ENCODE assay signal across 20 cellular contexts in the genomic region with DNA sequence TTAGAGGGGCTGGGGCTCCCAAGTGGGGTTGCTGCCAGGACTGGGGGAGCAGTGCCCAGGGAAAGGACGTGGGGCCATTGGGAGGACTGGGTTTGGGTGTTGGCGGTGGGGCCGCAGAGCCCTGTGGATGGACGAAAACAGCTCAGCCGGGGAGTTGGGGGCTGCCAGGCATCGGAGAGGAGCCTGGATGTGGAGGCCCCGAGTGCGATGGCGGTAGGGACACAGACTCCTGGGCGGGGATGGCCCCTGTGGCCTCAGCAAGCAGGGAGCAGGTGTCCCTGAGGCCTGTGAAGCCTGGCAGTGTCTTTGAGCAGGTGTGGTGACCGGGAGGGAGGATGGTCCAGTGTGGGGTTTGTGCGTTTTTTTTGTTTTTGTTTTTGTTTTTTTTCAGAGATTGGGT. TPM values are rescaled to one million over a fixed set of nuclear protein-coding genes. Genes with fewer than 3 reads are reported as not detected.
A peak's percentile ranks its signal among the peaks of the same experiment; 100 is the strongest.
DNase-seq lines count a peak whose midpoint lies in the region; ATAC-seq and TF ChIP-seq lines count a peak whose summit lies in the region.
"Had no signal": no experiment of that assay in that cellular context is flagged by ENCODE, and none has a peak within 500 bp of the region (broad histone marks: within the 10 kb centered on the region; RNA-seq: fewer than 3 reads in every experiment).

No MANE protein-coding gene starts in this region.

- H3K36me3 Mint-ChIP-seq in CD4-positive, alpha-beta memory T cell = peaks cover 9 to 41% of the 10 kb centered on the region in 2 donors
- peaks cover 13% of the 10 kb centered on the region for H3K36me3 Mint-ChIP-seq in GM23338 (ENCODE audit: low read depth)
- H3K36me3 Mint-ChIP-seq in endodermal cell (ENCODE audit: low read depth) = peaks cover 21% of the 10 kb centered on the region
- peaks cover 12% of the 10 kb centered on the region for H3K36me3 Mint-ChIP-seq in activated CD4-positive, alpha-beta memory T cell treated with anti-CD3 and anti-CD28 coated beads for 36 hours

- no peak overlapping the region for H3K4me3 ChIP-seq in CD4-positive, alpha-beta memory T cell (ENCODE audit: low read length in 2 of 2)
- no peak overlapping the region for H3K4me3 ChIP-seq in GM23338
- no peak overlapping the region for H3K4me3 ChIP-seq in endodermal cell (ENCODE audit: low read length)
- no peak overlapping the region for H3K4me3 ChIP-seq in osteoblast (ENCODE audit: insufficient read depth, low read length)
- no peak overlapping the region for H3K4me3 ChIP-seq in esophagus muscularis mucosa
- H3K4me3 ChIP-seq: breast epithelium, prostate gland, tibial artery had no signal

- no peaks in the 10 kb centered on the region for H3K27me3 ChIP-seq in CD4-positive, alpha-beta memory T cell (ENCODE audit: insufficient read depth, low read length)
- no peaks in the 10 kb centered on the region for H3K27me3 ChIP-seq in GM23338 (ENCODE audit: insufficient read depth)
- H3K27me3 ChIP-seq in endodermal cell (ENCODE audit: control insufficient read depth, insufficient read depth, low read length, poor library complexity, severe bottlenecking) = no peaks in the 10 kb centered on the region
- H3K27me3 ChIP-seq in osteoblast (ENCODE audit: insufficient read depth, low read length) = no peaks in the 10 kb centered on the region
- no peaks in the 10 kb centered on the region for H3K27me3 ChIP-seq in esophagus muscularis mucosa
- H3K27me3 ChIP-seq: breast epithelium, tibial artery had no signal

- no peak for TF ChIP-seq EP300 in esophagus muscularis mucosa (IDR thresholded peaks at IDR 0.05)

- no peaks in the 10 kb centered on the region for H3F3A ChIP-seq in GM23338 (replicated peaks; ENCODE audit: low read depth)

- no peak for ATAC-seq in GM23338

- H2AFZ ChIP-seq in GM23338 (no peak overlapping the region), osteoblast (ENCODE audit: low read length) (no peak overlapping the region)

- H3K36me3 ChIP-seq in CD4-positive, alpha-beta memory T cell (ENCODE audit: insufficient read depth, low read length) = peaks cover 32% of the 10 kb centered on the region
- H3K36me3 ChIP-seq in GM23338 (ENCODE audit: insufficient read depth) = no peaks in the 10 kb centered on the region
- peaks cover 14% of the 10 kb centered on the region for H3K36me3 ChIP-seq in endodermal cell (ENCODE audit: control insufficient read depth, insufficient read depth, low read length)
- H3K36me3 ChIP-seq in osteoblast (ENCODE audit: insufficient read depth, low read length) = peaks cover 8% of the 10 kb centered on the region
- H3K36me3 ChIP-seq in esophagus muscularis mucosa = peaks cover 24 to 30% (median 28%) of the 10 kb centered on the region in 4 donors

- H4K20me1 ChIP-seq in GM23338 (replicated peaks; ENCODE audit: insufficient read depth) (peaks cover 32% of the 10 kb centered on the region), osteoblast (ENCODE audit: insufficient read depth, low read length) (peaks cover 37% of the 10 kb centered on the region)

- no peaks in the 10 kb centered on the region for H3K27me3 Mint-ChIP-seq in CD4-positive, alpha-beta memory T cell
- H3K27me3 Mint-ChIP-seq in GM23338 (ENCODE audit: insufficient read depth, low read depth, poor library complexity) (peaks cover 12% of the 10 kb centered on the region), endodermal cell (ENCODE audit: insufficient read depth) (no peaks in the 10 kb centered on the region)
- H3K27me3 Mint-ChIP-seq in activated CD4-positive, alpha-beta memory T cell treated with anti-CD3 and anti-CD28 coated beads for 36 hours = no peaks in the 10 kb centered on the region

- H3K27ac ChIP-seq in CD4-positive, alpha-beta memory T cell (ENCODE audit: low read depth, low read length) = no peak overlapping the region
- H3K27ac ChIP-seq in GM23338 (ENCODE audit: low read depth) = no peak overlapping the region
- no peak overlapping the region for H3K27ac ChIP-seq in endodermal cell (ENCODE audit: low read depth, low read length)
- H3K27ac ChIP-seq in osteoblast (ENCODE audit: low read depth, low read length) = no peak overlapping the region
- no peak overlapping the region for H3K27ac ChIP-seq in esophagus muscularis mucosa (replicated peaks in 1 of 4)
- H3K27ac ChIP-seq: breast epithelium, prostate gland, tibial artery had no signal

- H3K4me2 ChIP-seq in GM23338 (no peak overlapping the region), osteoblast (ENCODE audit: insufficient read depth, low read length) (no peak overlapping the region)

- peaks cover 23 to 43% (median 33%) of the 10 kb centered on the region in 4 donors for H3K4me1 Mint-ChIP-seq in CD4-positive, alpha-beta memory T cell
- H3K4me1 Mint-ChIP-seq in GM23338 = peaks cover 28% of the 10 kb centered on the region
- peaks cover 13% of the 10 kb centered on the region for H3K4me1 Mint-ChIP-seq in endodermal cell
- H3K4me1 Mint-ChIP-seq in activated CD4-positive, alpha-beta memory T cell treated with anti-CD3 and anti-CD28 coated beads for 36 hours (ENCODE audit: low read depth) = peaks cover 28% of the 10 kb centered on the region

- H3K79me2 ChIP-seq in GM23338 (replicated peaks; ENCODE audit: insufficient read depth) (peaks cover 56% of the 10 kb centered on the region), osteoblast (ENCODE audit: insufficient read depth, low read length) (peaks cover 64% of the 10 kb centered on the region)

- no peaks in the 10 kb centered on the region for H3K9me3 Mint-ChIP-seq in CD4-positive, alpha-beta memory T cell
- H3K9me3 Mint-ChIP-seq in GM23338 (no peaks in the 10 kb centered on the region), endodermal cell (no peaks in the 10 kb centered on the region)
- H3K9me3 Mint-ChIP-seq in activated CD4-positive, alpha-beta memory T cell treated with anti-CD3 and anti-CD28 coated beads for 36 hours = no peaks in the 10 kb centered on the region
- H3K9me3 Mint-ChIP-seq: activated T-helper 2 cell treated with anti-CD3 and anti-CD28 coated beads, Interferon-gamma antibody, Interleukin-2, Interleukin-4, amounts not matched to agents 10 μg/mL and 5 μg/mL and 100 μg/mL, durations not matched to agents 14 hours and 24 hours and 36 hours; CD8-positive, alpha-beta memory T cell had no signal

- H3K9me2 ChIP-seq in GM23338 (ENCODE audit: insufficient read depth) = no peaks in the 10 kb centered on the region

- 91% methylated on average over 12 of the region's 12 CpGs; no CpG with 5 or more reads in 1 of the 2 experiments for WGBS in endodermal cell (ENCODE audit: insufficient coverage in 1 of 2, insufficient read length in 1 of 2), 2 experiments
- WGBS in esophagus muscularis mucosa = 96% methylated on average over 12 of the region's 12 CpGs

- peak overlapping the region in 4 of 7 donors; percentile 27 to 60 (median 44) for H3K27ac Mint-ChIP-seq in CD4-positive, alpha-beta memory T cell
- H3K27ac Mint-ChIP-seq in GM23338 (peak overlapping the region; percentile 28; the same call in 1 of the 2 replicates), endodermal cell (peak overlapping the region; percentile 17)
- H3K27ac Mint-ChIP-seq in activated CD4-positive, alpha-beta memory T cell treated with anti-CD3 and anti-CD28 coated beads for 36 hours = no peak overlapping the region
- H3K27ac Mint-ChIP-seq: activated T-helper 2 cell treated with anti-CD3 and anti-CD28 coated beads, Interferon-gamma antibody, Interleukin-2, Interleukin-4, amounts not matched to agents 10 μg/mL and 5 μg/mL and 100 μg/mL, durations not matched to agents 14 hours and 24 hours and 36 hours had no signal

- no peak for TF ChIP-seq POLR2A in esophagus muscularis mucosa (IDR thresholded peaks at IDR 0.05; ENCODE audit: low read depth)

- intact Hi-C loops in CD4-positive, alpha-beta memory T cell (cut with micrococcal nuclease) = no loop called here
- intact Hi-C loops in esophagus muscularis mucosa (cut with DNase I) = no loop called here
- intact Hi-C loops in activated CD4-positive, alpha-beta memory T cell treated with anti-CD3 and anti-CD28 coated beads for 36 hours (cut with micrococcal nuclease) = no loop called here

- no peak for TF ChIP-seq CTCF in GM23338 (conservative IDR thresholded peaks at IDR 0.05; ENCODE audit: low read depth in 2 of 2)
- no peak for TF ChIP-seq CTCF in endodermal cell (conservative IDR thresholded peaks at IDR 0.05)
- no peak for TF ChIP-seq CTCF in osteoblast (IDR thresholded peaks at IDR 0.05; ENCODE audit: extremely low read depth, low read depth, low read length)
- TF ChIP-seq CTCF in esophagus muscularis mucosa (IDR thresholded peaks at IDR 0.05) = no peak

- no peak overlapping the region for H3K9ac ChIP-seq in endodermal cell (ENCODE audit: extremely low read depth, low read length, poor library complexity, severe bottlenecking)

- peaks cover 10% of the 10 kb centered on the region for H3K4me1 ChIP-seq in CD4-positive, alpha-beta memory T cell (ENCODE audit: insufficient read depth, low read length)
- H3K4me1 ChIP-seq in GM23338 (ENCODE audit: insufficient read depth) (no peaks in the 10 kb centered on the region; the same call in 1 of the 2 replicates), endodermal cell (ENCODE audit: control insufficient read depth, insufficient read depth, low read length) (peaks cover 3% of the 10 kb centered on the region), osteoblast (ENCODE audit: insufficient read depth, low read length) (no peaks in the 10 kb centered on the region), esophagus muscularis mucosa (peaks cover 0 to 10% (median 2%) of the 10 kb centered on the region in 4 donors)
- H3K4me1 ChIP-seq: breast epithelium, prostate gland, tibial artery had no signal

- POLR2A ChIA-PET in CD4-positive, alpha-beta memory T cell (lab: Charles Lee; ENCODE audit: partially characterized antibody) = no interaction called here
- POLR2A ChIA-PET in activated CD4-positive, alpha-beta memory T cell treated with anti-CD3 and anti-CD28 coated beads for 36 hours (lab: Charles Lee) = no interaction called here

- CTCF ChIA-PET in CD4-positive, alpha-beta memory T cell (lab: Charles Lee; ENCODE audit: partially characterized antibody) = no interaction called here
- CTCF ChIA-PET in activated CD4-positive, alpha-beta memory T cell treated with anti-CD3 and anti-CD28 coated beads for 36 hours (lab: Charles Lee) = no interaction called here

- H3K4me3 Mint-ChIP-seq in CD4-positive, alpha-beta memory T cell = no peak overlapping the region
- H3K4me3 Mint-ChIP-seq in GM23338 (no peak overlapping the region), endodermal cell (no peak overlapping the region)
- no peak overlapping the region for H3K4me3 Mint-ChIP-seq in activated CD4-positive, alpha-beta memory T cell treated with anti-CD3 and anti-CD28 coated beads for 36 hours

- no peak for DNase-seq in CD4-positive, alpha-beta memory T cell
- DNase-seq in GM23338 (ENCODE audit: low spot score) = no peak
- no peak for DNase-seq in endodermal cell
- DNase-seq in osteoblast (ENCODE audit: insufficient read length, low spot score, missing footprints) = peak; percentile 66
- DNase-seq in putamen (ENCODE audit: low spot score) = no peak
- no peak for DNase-seq in esophagus muscularis mucosa (ENCODE audit: extremely low spot score)
- DNase-seq in activated CD4-positive, alpha-beta memory T cell treated with anti-CD3 and anti-CD28 coated beads for 36 hours = no peak
- DNase-seq in NCI-H1092 treated with DMSO at 0.1 percent for 48 hours (lab: John Stamatoyannopoulos, UW) = no peak
- DNase-seq: activated CD4-positive, alpha-beta T cell treated with anti-CD3 and anti-CD28 coated beads for 1 hour; activated CD8-positive, alpha-beta memory T cell treated with anti-CD3 and anti-CD28 coated beads for 24 hours; CD8-positive, alpha-beta memory T cell; KG1; NCI-H187; NCI-H748 treated with DMSO at 0.1 percent for 48 hours; SHP77; stimulated activated CD4-positive, alpha-beta T cell treated with anti-CD3 and anti-CD28 coated beads, Interleukin-1b, Interleukin-23, amount 100 ng/mL, for 48 hours had no signal

- H3K9me3 ChIP-seq in CD4-positive, alpha-beta memory T cell (ENCODE audit: control insufficient read depth in 1 of 2, low read length in 2 of 2) = no peaks in the 10 kb centered on the region
- H3K9me3 ChIP-seq in endodermal cell (ENCODE audit: control insufficient read depth, low read length) (no peaks in the 10 kb centered on the region), osteoblast (ENCODE audit: low read depth, low read length) (no peaks in the 10 kb centered on the region), esophagus muscularis mucosa (no peaks in the 10 kb centered on the region)
- H3K9me3 ChIP-seq: breast epithelium, prostate gland, tibial artery had no signal

RNA-seq across cellular contexts. Expression of gene CTDP1, which starts 13.3 kb away (rescaled TPM):
- 10 to 100 TPM; 42.6 to 44.5 TPM for total RNA-seq in CD4-positive, alpha-beta memory T cell
- polyA plus RNA-seq in CD4-positive, alpha-beta memory T cell = 10 to 100 TPM in 1 of 2 donors, 1 to 10 TPM in 1; 8.5 to 30.2 TPM
- total RNA-seq in GM23338 (2014; rRNA removed; shearing (Covaris generic)) = 37.2 and 51.6 TPM in 2 replicates
- 9.4 and 9.9 TPM in 2 replicates for polyA plus RNA-seq in GM23338 (2016; fragmentation: Nextera tagmentation; extraction: Ambion mirVana)
- 10 to 100 TPM; 29.8 to 35.6 TPM for total RNA-seq in endodermal cell
- 21.1 TPM for polyA plus RNA-seq in endodermal cell (2013, experiment 1 of 2)
- 18.8 TPM for polyA plus RNA-seq in endodermal cell (2013, experiment 2 of 2)
- 25.0 and 26.8 TPM in 2 replicates for total RNA-seq in osteoblast
- 10 to 100 TPM; 22.0 to 28.5 (median 24.5) TPM for total RNA-seq in esophagus muscularis mucosa
- total RNA-seq in activated CD4-positive, alpha-beta memory T cell treated with anti-CD3 and anti-CD28 coated beads for 36 hours = 10 to 100 TPM; 35.4 to 36.0 TPM
